Comparison of ENCODE assay signal across 10 cellular contexts in the genomic region with DNA sequence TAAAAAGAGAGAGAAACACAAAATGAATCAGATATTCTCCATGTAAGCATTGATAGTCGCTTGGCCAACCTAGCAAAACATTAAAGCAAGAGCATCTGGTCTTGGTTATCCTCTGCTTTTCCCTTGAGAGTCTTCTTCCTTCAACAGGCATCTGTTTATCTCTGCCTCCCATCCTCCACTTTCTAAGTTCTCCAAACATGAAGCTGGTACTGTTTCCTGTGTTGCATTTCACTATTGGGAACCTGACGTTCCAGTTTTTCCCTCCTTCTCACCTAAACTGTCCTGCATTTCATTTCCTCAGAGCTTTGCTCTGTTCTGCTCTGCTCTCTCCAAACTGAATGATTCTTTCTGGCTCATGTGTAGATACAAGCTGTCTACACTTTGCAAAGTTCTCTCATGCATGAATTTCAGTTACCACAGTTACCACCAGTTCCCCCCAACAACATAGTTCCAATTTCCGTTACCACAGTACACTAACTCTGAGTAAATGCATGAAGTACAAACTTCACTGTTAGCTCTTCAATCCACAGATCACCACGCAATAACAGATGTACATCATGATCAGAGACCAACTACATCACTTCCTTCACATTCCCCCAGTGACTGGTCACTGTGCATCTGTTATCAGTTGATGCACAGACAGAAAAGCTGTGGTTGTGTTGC.
DNase-seq lines count a peak whose midpoint lies in the region; ATAC-seq, FAIRE-seq and TF ChIP-seq lines count a peak whose summit lies in the region.
"Had no signal": no experiment of that assay in that cellular context is flagged by ENCODE, and none has a peak within 500 bp of the region (broad histone marks: within the 10 kb centered on the region; RNA-seq: fewer than 3 reads in every experiment).

No MANE protein-coding gene starts in this region.

- POLR2A ChIA-PET in K562 (lab: Yijun Ruan, JAX): no interaction called here

- no peak overlapping the region for H3K4me2 ChIP-seq in K562 (ENCODE audit: insufficient read depth, low read length)

- H3K4me1 ChIP-seq in K562 (replicated peaks in 1 of 2; ENCODE audit: control insufficient read depth in 2 of 2, insufficient read depth in 2 of 2, low read length in 2 of 2): no peaks in the 10 kb centered on the region
- H3K4me1 ChIP-seq: SJSA1 had no signal

- H3K9me3 ChIP-seq in K562 (replicated peaks; ENCODE audit: control insufficient read depth, insufficient read depth, low read depth, low read length): no peaks in the 10 kb centered on the region
- H3K9me3 ChIP-seq: SJSA1 had no signal

- no TSS peak for BruUV-seq in K562 (replicated peaks; lab: Mats Ljungman, UMichigan)

- H3K9me1 ChIP-seq in K562 (ENCODE audit: control insufficient read depth, insufficient read depth, low read length): no peaks in the 10 kb centered on the region

- WGBS in K562 (ENCODE audit: insufficient coverage, low coverage, missing lambda C conversion rate): 0% methylated on average over 4 of the region's 4 CpGs

- no peaks in the 10 kb centered on the region for H4K20me1 ChIP-seq in K562 (replicated peaks; ENCODE audit: control insufficient read depth, insufficient read depth, low read length)

- peaks cover 0 to under 1% of the 10 kb centered on the region in 2 experiments; a peak in 1 of 5 replicates for H3K27me3 ChIP-seq in K562 (ENCODE audit: control insufficient read depth in 2 of 2, insufficient read depth in 2 of 2, low read length in 2 of 2)
- H3K27me3 ChIP-seq: SJSA1 had no signal

- H3K27ac ChIP-seq in K562 (ENCODE audit: extremely low read depth, low read depth, low read length): no peak overlapping the region
- H3K27ac ChIP-seq: SJSA1 had no signal

- DNase-seq in GF-D8 (lab: John Stamatoyannopoulos, UW) (peak; percentile 37), K562 (ENCODE audit: extremely low read depth in 1 of 4, low spot score in 3 of 4) (no peak), erythroblast (lab: John Stamatoyannopoulos, UW) (no peak), RCC 7860 (ENCODE audit: low spot score) (no peak), NCI-H2227 (lab: John Stamatoyannopoulos, UW; ENCODE audit: unreplicated experiment) (no peak)
- DNase-seq in stimulated activated naive CD4-positive, alpha-beta T cell treated with Interleukin-2 at 50 U/mL for 16 hours (lab: John Stamatoyannopoulos, UW): no peak
- DNase-seq: mammary epithelial cell had no signal

- ATAC-seq in GM19463 (IDR thresholded peaks at IDR 0.05; ENCODE audit: unreplicated experiment): peak; percentile 95
- peak; percentile 93 for ATAC-seq in HG03280 (IDR thresholded peaks at IDR 0.05; ENCODE audit: unreplicated experiment)
- ATAC-seq in K562: no peak

- TF ChIP-seq CTCF in K562 (IDR thresholded peaks at IDR 0.05 in 2 of 3, conservative IDR thresholded peaks at IDR 0.05 in 1 of 3; ENCODE audit: insufficient read depth in 2 of 3, low read depth in 1 of 3, low read length in 3 of 3): no peak

- intact Hi-C loops in K562 (cut with micrococcal nuclease): no loop called here

- no peaks in the 10 kb centered on the region for H3K36me3 ChIP-seq in K562 (ENCODE audit: control insufficient read depth, insufficient read depth, low read length)
- H3K36me3 ChIP-seq: SJSA1 had no signal

- TF ChIP-seq RAD21 in K562 (CRISPR knock-in tag; conservative IDR thresholded peaks at IDR 0.05 in 1 of 2, IDR thresholded peaks at IDR 0.05 in 1 of 2): no peak

- no peaks in the 10 kb centered on the region for H3K79me2 ChIP-seq in K562 (ENCODE audit: control insufficient read depth, insufficient read depth, low read length)

- no peak overlapping the region for H2AFZ ChIP-seq in K562 (ENCODE audit: low read depth, low read length)

- H3K9ac ChIP-seq in K562 (ENCODE audit: insufficient read depth in 1 of 2, low read depth in 2 of 2, low read length in 2 of 2): no peak overlapping the region

- in situ Hi-C loops in K562 (cut with MboI): no loop called here

- TF ChIP-seq POLR2A in K562 (conservative IDR thresholded peaks at IDR 0.05): no peak
- no peak for TF ChIP-seq POLR2A in erythroblast (IDR thresholded peaks at IDR 0.05; ENCODE audit: low read length)

- H3K4me3 ChIP-seq in K562: no peak overlapping the region
- H3K4me3 ChIP-seq: SJSA1 had no signal

- FAIRE-seq in K562 (lab: Jason Lieb, UNC) (no peak), RCC 7860 (lab: Jason Lieb, UNC) (no peak)

- no peak for TF ChIP-seq EP300 in K562 (IDR thresholded peaks at IDR 0.05; ENCODE audit: low read length)

- CTCF ChIA-PET in K562 (lab: Yijun Ruan, JAX; ENCODE audit: low intra/inter-chr PET ratio): no interaction called here

TF ChIP-seq in K562, 482 proteins besides CTCF, POLR2A, EP300 and RAD21:
- peak; percentile 65 for TF ChIP-seq GABPA (tag; conservative IDR thresholded peaks at IDR 0.05; ENCODE audit: low read depth)
- TF ChIP-seq YBX1 (IDR thresholded peaks at IDR 0.05): no peak
- no peak for TF ChIP-seq ZC3H4 (CRISPR knock-in tag; IDR thresholded peaks at IDR 0.05; ENCODE audit: borderline replicate concordance)
- TF ChIP-seq, protein P1, sequence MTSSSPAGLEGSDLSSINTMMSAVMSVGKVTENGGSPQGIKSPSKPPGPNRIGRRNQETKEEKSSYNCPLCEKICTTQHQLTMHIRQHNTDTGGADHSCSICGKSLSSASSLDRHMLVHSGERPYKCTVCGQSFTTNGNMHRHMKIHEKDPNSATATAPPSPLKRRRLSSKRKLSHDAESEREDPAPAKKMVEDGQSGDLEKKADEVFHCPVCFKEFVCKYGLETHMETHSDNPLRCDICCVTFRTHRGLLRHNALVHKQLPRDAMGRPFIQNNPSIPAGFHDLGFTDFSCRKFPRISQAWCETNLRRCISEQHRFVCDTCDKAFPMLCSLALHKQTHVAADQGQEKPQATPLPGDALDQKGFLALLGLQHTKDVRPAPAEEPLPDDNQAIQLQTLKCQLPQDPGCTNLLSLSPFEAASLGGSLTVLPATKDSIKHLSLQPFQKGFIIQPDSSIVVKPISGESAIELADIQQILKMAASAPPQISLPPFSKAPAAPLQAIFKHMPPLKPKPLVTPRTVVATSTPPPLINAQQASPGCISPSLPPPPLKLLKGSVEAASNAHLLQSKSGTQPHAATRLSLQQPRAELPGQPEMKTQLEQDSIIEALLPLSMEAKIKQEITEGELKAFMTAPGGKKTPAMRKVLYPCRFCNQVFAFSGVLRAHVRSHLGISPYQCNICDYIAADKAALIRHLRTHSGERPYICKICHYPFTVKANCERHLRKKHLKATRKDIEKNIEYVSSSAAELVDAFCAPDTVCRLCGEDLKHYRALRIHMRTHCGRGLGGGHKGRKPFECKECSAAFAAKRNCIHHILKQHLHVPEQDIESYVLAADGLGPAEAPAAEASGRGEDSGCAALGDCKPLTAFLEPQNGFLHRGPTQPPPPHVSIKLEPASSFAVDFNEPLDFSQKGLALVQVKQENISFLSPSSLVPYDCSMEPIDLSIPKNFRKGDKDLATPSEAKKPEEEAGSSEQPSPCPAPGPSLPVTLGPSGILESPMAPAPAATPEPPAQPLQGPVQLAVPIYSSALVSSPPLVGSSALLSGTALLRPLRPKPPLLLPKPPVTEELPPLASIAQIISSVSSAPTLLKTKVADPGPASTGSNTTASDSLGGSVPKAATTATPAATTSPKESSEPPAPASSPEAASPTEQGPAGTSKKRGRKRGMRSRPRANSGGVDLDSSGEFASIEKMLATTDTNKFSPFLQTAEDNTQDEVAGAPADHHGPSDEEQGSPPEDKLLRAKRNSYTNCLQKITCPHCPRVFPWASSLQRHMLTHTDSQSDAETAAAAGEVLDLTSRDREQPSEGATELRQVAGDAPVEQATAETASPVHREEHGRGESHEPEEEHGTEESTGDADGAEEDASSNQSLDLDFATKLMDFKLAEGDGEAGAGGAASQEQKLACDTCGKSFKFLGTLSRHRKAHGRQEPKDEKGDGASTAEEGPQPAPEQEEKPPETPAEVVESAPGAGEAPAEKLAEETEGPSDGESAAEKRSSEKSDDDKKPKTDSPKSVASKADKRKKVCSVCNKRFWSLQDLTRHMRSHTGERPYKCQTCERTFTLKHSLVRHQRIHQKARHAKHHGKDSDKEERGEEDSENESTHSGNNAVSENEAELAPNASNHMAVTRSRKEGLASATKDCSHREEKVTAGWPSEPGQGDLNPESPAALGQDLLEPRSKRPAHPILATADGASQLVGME (CRISPR knock-in tag; IDR thresholded peaks at IDR 0.05): no peak
TF ChIP-seq in K562: peak in this region for 1.
